In the genomic region with DNA sequence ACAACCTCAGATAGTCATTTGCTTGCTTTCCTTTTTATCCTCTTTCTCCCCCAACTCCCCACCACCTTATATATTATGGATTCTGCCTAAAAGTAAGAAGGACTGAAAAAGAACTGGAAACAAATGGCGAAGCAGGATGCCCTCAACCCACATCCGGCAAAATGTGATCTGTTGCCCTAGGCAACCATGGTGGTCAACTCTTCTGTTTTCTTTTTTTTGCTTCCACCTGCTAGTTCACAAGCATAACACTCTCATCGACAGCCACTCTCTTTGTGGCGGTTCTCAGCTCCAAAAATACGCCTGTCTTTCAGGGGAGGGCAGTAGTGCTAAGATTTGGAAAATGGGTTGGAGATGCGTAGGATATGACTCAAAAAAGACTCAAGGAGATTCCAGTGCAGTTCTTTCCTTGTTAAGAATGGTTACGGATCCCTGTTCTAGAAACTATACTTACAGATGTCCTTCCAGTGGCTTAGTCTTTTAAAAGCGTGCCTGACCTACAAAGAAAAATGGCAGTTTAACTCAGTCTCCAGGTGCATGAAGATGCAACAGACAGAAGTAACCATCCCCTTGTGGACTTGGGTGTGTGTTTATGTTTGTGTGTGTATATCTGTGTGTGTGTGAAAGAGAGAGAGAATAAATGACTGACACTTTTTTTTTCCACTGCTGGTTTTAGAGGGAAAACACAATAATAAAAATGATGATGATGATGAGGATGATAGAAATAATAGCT, we compare ENCODE assay signal across 1 cellular context.
TF ChIP-seq lines count a peak whose summit lies in the region.

No MANE protein-coding gene starts in this region.

TF ChIP-seq in GM23338, 12 proteins besides CTCF, POLR2A, EP300 and RAD21 (continued from another document):
- TF ChIP-seq, protein P1, sequence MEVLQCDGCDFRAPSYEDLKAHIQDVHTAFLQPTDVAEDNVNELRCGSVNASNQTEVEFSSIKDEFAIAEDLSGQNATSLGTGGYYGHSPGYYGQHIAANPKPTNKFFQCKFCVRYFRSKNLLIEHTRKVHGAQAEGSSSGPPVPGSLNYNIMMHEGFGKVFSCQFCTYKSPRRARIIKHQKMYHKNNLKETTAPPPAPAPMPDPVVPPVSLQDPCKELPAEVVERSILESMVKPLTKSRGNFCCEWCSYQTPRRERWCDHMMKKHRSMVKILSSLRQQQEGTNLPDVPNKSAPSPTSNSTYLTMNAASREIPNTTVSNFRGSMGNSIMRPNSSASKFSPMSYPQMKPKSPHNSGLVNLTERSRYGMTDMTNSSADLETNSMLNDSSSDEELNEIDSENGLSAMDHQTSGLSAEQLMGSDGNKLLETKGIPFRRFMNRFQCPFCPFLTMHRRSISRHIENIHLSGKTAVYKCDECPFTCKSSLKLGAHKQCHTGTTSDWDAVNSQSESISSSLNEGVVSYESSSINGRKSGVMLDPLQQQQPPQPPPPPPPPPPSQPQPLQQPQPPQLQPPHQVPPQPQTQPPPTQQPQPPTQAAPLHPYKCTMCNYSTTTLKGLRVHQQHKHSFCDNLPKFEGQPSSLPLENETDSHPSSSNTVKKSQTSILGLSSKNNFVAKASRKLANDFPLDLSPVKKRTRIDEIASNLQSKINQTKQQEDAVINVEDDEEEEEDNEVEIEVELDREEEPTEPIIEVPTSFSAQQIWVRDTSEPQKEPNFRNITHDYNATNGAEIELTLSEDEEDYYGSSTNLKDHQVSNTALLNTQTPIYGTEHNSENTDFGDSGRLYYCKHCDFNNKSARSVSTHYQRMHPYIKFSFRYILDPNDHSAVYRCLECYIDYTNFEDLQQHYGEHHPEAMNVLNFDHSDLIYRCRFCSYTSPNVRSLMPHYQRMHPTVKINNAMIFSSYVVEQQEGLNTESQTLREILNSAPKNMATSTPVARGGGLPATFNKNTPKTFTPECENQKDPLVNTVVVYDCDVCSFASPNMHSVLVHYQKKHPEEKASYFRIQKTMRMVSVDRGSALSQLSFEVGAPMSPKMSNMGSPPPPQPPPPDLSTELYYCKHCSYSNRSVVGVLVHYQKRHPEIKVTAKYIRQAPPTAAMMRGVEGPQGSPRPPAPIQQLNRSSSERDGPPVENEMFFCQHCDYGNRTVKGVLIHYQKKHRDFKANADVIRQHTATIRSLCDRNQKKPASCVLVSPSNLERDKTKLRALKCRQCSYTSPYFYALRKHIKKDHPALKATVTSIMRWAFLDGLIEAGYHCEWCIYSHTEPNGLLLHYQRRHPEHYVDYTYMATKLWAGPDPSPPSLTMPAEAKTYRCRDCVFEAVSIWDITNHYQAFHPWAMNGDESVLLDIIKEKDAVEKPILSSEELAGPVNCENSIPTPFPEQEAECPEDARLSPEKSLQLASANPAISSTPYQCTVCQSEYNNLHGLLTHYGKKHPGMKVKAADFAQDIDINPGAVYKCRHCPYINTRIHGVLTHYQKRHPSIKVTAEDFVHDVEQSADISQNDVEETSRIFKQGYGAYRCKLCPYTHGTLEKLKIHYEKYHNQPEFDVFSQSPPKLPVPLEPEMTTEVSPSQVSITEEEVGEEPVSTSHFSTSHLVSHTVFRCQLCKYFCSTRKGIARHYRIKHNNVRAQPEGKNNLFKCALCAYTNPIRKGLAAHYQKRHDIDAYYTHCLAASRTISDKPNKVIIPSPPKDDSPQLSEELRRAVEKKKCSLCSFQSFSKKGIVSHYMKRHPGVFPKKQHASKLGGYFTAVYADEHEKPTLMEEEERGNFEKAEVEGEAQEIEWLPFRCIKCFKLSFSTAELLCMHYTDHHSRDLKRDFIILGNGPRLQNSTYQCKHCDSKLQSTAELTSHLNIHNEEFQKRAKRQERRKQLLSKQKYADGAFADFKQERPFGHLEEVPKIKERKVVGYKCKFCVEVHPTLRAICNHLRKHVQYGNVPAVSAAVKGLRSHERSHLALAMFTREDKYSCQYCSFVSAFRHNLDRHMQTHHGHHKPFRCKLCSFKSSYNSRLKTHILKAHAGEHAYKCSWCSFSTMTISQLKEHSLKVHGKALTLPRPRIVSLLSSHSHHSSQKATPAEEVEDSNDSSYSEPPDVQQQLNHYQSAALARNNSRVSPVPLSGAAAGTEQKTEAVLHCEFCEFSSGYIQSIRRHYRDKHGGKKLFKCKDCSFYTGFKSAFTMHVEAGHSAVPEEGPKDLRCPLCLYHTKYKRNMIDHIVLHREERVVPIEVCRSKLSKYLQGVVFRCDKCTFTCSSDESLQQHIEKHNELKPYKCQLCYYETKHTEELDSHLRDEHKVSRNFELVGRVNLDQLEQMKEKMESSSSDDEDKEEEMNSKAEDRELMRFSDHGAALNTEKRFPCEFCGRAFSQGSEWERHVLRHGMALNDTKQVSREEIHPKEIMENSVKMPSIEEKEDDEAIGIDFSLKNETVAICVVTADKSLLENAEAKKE (CRISPR knock-in tag; IDR thresholded peaks at IDR 0.05): no peak
- TF ChIP-seq NANOG (IDR thresholded peaks at IDR 0.05; ENCODE audit: borderline replicate concordance): no peak
- TF ChIP-seq, protein P2, sequence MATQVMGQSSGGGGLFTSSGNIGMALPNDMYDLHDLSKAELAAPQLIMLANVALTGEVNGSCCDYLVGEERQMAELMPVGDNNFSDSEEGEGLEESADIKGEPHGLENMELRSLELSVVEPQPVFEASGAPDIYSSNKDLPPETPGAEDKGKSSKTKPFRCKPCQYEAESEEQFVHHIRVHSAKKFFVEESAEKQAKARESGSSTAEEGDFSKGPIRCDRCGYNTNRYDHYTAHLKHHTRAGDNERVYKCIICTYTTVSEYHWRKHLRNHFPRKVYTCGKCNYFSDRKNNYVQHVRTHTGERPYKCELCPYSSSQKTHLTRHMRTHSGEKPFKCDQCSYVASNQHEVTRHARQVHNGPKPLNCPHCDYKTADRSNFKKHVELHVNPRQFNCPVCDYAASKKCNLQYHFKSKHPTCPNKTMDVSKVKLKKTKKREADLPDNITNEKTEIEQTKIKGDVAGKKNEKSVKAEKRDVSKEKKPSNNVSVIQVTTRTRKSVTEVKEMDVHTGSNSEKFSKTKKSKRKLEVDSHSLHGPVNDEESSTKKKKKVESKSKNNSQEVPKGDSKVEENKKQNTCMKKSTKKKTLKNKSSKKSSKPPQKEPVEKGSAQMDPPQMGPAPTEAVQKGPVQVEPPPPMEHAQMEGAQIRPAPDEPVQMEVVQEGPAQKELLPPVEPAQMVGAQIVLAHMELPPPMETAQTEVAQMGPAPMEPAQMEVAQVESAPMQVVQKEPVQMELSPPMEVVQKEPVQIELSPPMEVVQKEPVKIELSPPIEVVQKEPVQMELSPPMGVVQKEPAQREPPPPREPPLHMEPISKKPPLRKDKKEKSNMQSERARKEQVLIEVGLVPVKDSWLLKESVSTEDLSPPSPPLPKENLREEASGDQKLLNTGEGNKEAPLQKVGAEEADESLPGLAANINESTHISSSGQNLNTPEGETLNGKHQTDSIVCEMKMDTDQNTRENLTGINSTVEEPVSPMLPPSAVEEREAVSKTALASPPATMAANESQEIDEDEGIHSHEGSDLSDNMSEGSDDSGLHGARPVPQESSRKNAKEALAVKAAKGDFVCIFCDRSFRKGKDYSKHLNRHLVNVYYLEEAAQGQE (IDR thresholded peaks at IDR 0.05; ENCODE audit: unreplicated experiment): no peak
